Comparison of ENCODE assay signal across 1 cellular context in genomic region chr1:222712253-222713090, GRCh38.
A peak's percentile ranks its signal among the peaks of the same experiment; 100 is the strongest.
TF ChIP-seq lines count a peak whose summit lies in the region.

AIDA (minus strand) TSS chr1:222712491; CDS start chr1:222712317, 174 bp downstream.
BROX (plus strand) TSS chr1:222712564; CDS start chr1:222715700, 3,136 bp downstream.

TF ChIP-seq in K562, 482 proteins besides CTCF, POLR2A, EP300 and RAD21 (continued from another document and continues in another):
- peak; percentile 54 to 83 for TF ChIP-seq AFF1 (IDR thresholded peaks at IDR 0.05; ENCODE audit: low read depth in 1 of 2, partially characterized antibody in 2 of 2)
- no peak for TF ChIP-seq NFE2L1 (tag; IDR thresholded peaks at IDR 0.05; ENCODE audit: borderline replicate concordance, low read depth)
- TF ChIP-seq STAT6 (CRISPR knock-in tag; IDR thresholded peaks at IDR 0.05): no peak
- TF ChIP-seq MTA1 (IDR thresholded peaks at IDR 0.05; ENCODE audit: borderline replicate concordance): no peak; the same call in 1 of the 2 replicates
- TF ChIP-seq TSC22D4 (tag; IDR thresholded peaks at IDR 0.05): no peak
- peak in 1 of 2 experiments; percentile 10; a peak in 1 of 4 replicates for TF ChIP-seq FOXK2 (conservative IDR thresholded peaks at IDR 0.05 in 1 of 2, IDR thresholded peaks at IDR 0.05 in 1 of 2; ENCODE audit: low read depth in 2 of 2)
- no peak for TF ChIP-seq PPARD (CRISPR knock-in tag; IDR thresholded peaks at IDR 0.05)
- no peak for TF ChIP-seq RBM17 (IDR thresholded peaks at IDR 0.05; ENCODE audit: borderline replicate concordance, low read depth, low read length)
- peak; percentile 96 for TF ChIP-seq CBFA2T2 (conservative IDR thresholded peaks at IDR 0.05)
- TF ChIP-seq POLR2G (IDR thresholded peaks at IDR 0.05; ENCODE audit: low read depth, low read length): peak; percentile 91
- TF ChIP-seq ZNF717 (CRISPR knock-in tag; IDR thresholded peaks at IDR 0.05): no peak
- no peak for TF ChIP-seq ILF3 (IDR thresholded peaks at IDR 0.05; ENCODE audit: borderline replicate concordance)
- TF ChIP-seq LCOR (CRISPR knock-in tag; IDR thresholded peaks at IDR 0.05): no peak
- TF ChIP-seq BRCA1 (IDR thresholded peaks at IDR 0.05): no peak
- TF ChIP-seq BRCA1 (CRISPR knock-in tag; IDR thresholded peaks at IDR 0.05): no peak
- TF ChIP-seq ZBTB7A (IDR thresholded peaks at IDR 0.05; ENCODE audit: borderline replicate concordance, control insufficient read depth, low read depth, low read length): no peak; the same call in 1 of the 2 replicates
- TF ChIP-seq THRAP3 (IDR thresholded peaks at IDR 0.05; ENCODE audit: borderline replicate concordance): no peak
- TF ChIP-seq DPF2 (IDR thresholded peaks at IDR 0.05): 0 out of 2 replicates have a peak, but pooled peaks have one; percentile 48
- 0 out of 2 replicates have a peak, but pooled peaks have one; percentile 7 for TF ChIP-seq DEAF1 (CRISPR knock-in tag; IDR thresholded peaks at IDR 0.05)
- no peak for TF ChIP-seq TEAD2 (tag; IDR thresholded peaks at IDR 0.05)
- TF ChIP-seq MGA (IDR thresholded peaks at IDR 0.05): no peak; the same call in none of the 2 replicates
- peak; percentile 47; the same call in 1 of the 2 replicates for TF ChIP-seq ZFP1 (CRISPR knock-in tag; IDR thresholded peaks at IDR 0.05)
- TF ChIP-seq HNRNPL (IDR thresholded peaks at IDR 0.05; ENCODE audit: low read depth, low read length): no peak
- peak; percentile 93 for TF ChIP-seq ZNF583 (CRISPR knock-in tag; IDR thresholded peaks at IDR 0.05)
- TF ChIP-seq E2F3 (CRISPR knock-in tag; IDR thresholded peaks at IDR 0.05): peak; percentile 96
